Comparison of ENCODE assay signal across 1 cellular context in the genomic region with DNA sequence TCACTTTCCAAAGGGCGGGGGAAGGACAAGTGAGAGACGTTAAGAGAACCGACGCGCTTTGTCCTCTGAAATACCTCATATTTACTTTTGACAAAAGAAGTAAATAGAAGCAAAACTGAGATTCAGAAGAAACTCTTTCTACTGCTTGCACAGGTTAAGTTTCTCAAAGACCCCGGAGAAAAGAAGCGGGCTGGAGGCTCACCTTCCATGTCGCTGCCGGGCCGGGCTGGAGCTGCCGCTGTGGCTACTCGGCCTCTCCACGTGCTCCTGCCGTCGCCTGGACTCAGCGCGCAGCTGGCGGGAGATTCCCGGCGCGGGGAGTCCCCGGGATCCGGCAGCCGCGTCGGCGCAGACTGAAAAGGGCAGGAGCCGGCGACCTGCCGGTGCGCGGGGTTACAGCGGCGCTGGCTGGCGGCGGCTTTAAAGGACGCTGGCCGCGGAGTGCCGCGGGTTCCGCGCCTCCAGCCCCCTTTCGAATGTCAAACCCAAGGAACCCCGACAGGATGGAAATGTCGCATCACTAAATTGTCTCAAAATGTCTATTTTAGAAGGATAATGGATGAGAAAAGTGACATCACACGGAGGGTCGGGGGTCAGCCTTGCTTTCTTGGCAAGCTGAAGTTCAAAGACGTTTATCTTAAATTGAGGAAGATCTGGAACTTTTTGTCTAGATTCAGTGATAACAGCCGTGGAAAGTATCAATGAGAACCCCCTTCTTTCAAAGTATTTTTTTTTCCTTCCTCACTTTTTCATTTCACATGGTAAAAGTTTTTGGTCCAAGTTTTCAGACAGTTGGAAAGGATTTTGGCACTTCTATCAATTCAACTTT.
TF ChIP-seq lines count a peak whose summit lies in the region.

A gene (minus strand): TSS at position 395 of the 829 bp plus-strand sequence. CDS start 186 bp downstream, at position 209.

TF ChIP-seq in H1, 55 proteins besides CTCF, POLR2A, EP300 and RAD21 (continued from another document):
- TF ChIP-seq, protein P1, sequence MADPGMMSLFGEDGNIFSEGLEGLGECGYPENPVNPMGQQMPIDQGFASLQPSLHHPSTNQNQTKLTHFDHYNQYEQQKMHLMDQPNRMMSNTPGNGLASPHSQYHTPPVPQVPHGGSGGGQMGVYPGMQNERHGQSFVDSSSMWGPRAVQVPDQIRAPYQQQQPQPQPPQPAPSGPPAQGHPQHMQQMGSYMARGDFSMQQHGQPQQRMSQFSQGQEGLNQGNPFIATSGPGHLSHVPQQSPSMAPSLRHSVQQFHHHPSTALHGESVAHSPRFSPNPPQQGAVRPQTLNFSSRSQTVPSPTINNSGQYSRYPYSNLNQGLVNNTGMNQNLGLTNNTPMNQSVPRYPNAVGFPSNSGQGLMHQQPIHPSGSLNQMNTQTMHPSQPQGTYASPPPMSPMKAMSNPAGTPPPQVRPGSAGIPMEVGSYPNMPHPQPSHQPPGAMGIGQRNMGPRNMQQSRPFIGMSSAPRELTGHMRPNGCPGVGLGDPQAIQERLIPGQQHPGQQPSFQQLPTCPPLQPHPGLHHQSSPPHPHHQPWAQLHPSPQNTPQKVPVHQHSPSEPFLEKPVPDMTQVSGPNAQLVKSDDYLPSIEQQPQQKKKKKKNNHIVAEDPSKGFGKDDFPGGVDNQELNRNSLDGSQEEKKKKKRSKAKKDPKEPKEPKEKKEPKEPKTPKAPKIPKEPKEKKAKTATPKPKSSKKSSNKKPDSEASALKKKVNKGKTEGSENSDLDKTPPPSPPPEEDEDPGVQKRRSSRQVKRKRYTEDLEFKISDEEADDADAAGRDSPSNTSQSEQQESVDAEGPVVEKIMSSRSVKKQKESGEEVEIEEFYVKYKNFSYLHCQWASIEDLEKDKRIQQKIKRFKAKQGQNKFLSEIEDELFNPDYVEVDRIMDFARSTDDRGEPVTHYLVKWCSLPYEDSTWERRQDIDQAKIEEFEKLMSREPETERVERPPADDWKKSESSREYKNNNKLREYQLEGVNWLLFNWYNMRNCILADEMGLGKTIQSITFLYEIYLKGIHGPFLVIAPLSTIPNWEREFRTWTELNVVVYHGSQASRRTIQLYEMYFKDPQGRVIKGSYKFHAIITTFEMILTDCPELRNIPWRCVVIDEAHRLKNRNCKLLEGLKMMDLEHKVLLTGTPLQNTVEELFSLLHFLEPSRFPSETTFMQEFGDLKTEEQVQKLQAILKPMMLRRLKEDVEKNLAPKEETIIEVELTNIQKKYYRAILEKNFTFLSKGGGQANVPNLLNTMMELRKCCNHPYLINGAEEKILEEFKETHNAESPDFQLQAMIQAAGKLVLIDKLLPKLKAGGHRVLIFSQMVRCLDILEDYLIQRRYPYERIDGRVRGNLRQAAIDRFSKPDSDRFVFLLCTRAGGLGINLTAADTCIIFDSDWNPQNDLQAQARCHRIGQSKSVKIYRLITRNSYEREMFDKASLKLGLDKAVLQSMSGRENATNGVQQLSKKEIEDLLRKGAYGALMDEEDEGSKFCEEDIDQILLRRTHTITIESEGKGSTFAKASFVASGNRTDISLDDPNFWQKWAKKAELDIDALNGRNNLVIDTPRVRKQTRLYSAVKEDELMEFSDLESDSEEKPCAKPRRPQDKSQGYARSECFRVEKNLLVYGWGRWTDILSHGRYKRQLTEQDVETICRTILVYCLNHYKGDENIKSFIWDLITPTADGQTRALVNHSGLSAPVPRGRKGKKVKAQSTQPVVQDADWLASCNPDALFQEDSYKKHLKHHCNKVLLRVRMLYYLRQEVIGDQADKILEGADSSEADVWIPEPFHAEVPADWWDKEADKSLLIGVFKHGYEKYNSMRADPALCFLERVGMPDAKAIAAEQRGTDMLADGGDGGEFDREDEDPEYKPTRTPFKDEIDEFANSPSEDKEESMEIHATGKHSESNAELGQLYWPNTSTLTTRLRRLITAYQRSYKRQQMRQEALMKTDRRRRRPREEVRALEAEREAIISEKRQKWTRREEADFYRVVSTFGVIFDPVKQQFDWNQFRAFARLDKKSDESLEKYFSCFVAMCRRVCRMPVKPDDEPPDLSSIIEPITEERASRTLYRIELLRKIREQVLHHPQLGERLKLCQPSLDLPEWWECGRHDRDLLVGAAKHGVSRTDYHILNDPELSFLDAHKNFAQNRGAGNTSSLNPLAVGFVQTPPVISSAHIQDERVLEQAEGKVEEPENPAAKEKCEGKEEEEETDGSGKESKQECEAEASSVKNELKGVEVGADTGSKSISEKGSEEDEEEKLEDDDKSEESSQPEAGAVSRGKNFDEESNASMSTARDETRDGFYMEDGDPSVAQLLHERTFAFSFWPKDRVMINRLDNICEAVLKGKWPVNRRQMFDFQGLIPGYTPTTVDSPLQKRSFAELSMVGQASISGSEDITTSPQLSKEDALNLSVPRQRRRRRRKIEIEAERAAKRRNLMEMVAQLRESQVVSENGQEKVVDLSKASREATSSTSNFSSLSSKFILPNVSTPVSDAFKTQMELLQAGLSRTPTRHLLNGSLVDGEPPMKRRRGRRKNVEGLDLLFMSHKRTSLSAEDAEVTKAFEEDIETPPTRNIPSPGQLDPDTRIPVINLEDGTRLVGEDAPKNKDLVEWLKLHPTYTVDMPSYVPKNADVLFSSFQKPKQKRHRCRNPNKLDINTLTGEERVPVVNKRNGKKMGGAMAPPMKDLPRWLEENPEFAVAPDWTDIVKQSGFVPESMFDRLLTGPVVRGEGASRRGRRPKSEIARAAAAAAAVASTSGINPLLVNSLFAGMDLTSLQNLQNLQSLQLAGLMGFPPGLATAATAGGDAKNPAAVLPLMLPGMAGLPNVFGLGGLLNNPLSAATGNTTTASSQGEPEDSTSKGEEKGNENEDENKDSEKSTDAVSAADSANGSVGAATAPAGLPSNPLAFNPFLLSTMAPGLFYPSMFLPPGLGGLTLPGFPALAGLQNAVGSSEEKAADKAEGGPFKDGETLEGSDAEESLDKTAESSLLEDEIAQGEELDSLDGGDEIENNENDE (IDR thresholded peaks at IDR 0.05; ENCODE audit: insufficient replicate concordance, low read length): no peak
